In genomic region chr11:5608778-5609177, GRCh38 we compare ENCODE assay signal across 20 cellular contexts. TPM values are rescaled to one million over a fixed set of nuclear protein-coding genes. Genes with fewer than 3 reads are reported as not detected.
A peak's percentile ranks its signal among the peaks of the same experiment; 100 is the strongest.
DNase-seq lines count a peak whose midpoint lies in the region; ATAC-seq and TF ChIP-seq lines count a peak whose summit lies in the region.
"Had no signal": no experiment of that assay in that cellular context is flagged by ENCODE, and none has a peak within 500 bp of the region (broad histone marks: within the 10 kb centered on the region; RNA-seq: fewer than 3 reads in every experiment).

No MANE protein-coding gene starts in this region.

- no peaks in the 10 kb centered on the region for H3K79me1 ChIP-seq in IMR-90 (ENCODE audit: low read depth in 1 of 2, low read length in 2 of 2)

- H3K27ac ChIP-seq in IMR-90 (ENCODE audit: insufficient read depth, low read length) (no peak overlapping the region), body of pancreas (peak overlapping the region in 1 of 4 donors; percentile 12), osteoblast (ENCODE audit: low read depth, low read length) (peak overlapping the region; percentile 69), vagina (no peak overlapping the region)

- H3K4ac ChIP-seq in IMR-90 (ENCODE audit: low read depth, low read length): no peak overlapping the region

- H4K91ac ChIP-seq in IMR-90 (ENCODE audit: insufficient read depth, low read depth, low read length): no peak overlapping the region

- POLR2A ChIA-PET in IMR-90 (lab: Charles Lee; ENCODE audit: unreplicated experiment): no interaction called here

- no peak overlapping the region for H3K18ac ChIP-seq in IMR-90 (ENCODE audit: low read depth, low read length)

- no peak overlapping the region for H2BK15ac ChIP-seq in IMR-90 (ENCODE audit: low read depth, low read length)

- CTCF ChIA-PET in IMR-90 (lab: Yijun Ruan, JAX): no interaction called here

- intact Hi-C loops in IMR-90 (cut with micrococcal nuclease) (no loop called here), body of pancreas (cut with DNase I) (no loop called here), vagina (cut with DNase I) (no loop called here)

- peaks cover 8% of the 10 kb centered on the region for H3K4me1 ChIP-seq in IMR-90 (ENCODE audit: control insufficient read depth, insufficient read depth, low read length)
- H3K4me1 ChIP-seq in body of pancreas: peaks cover 9% of the 10 kb centered on the region
- peaks cover 25% of the 10 kb centered on the region for H3K4me1 ChIP-seq in osteoblast (ENCODE audit: insufficient read depth, low read length)
- H3K4me1 ChIP-seq in vagina: no peaks in the 10 kb centered on the region
- H3K4me1 ChIP-seq: BE2C had no signal

- no peaks in the 10 kb centered on the region for H3K9me3 ChIP-seq in IMR-90 (ENCODE audit: control insufficient read depth, insufficient read depth, low read length)
- H3K9me3 ChIP-seq in body of pancreas: no peaks in the 10 kb centered on the region
- no peaks in the 10 kb centered on the region for H3K9me3 ChIP-seq in osteoblast (ENCODE audit: low read depth, low read length)
- H3K9me3 ChIP-seq in vagina: no peaks in the 10 kb centered on the region
- H3K9me3 ChIP-seq: BE2C had no signal

- H4K20me1 ChIP-seq in IMR-90 (ENCODE audit: insufficient read depth, low read length) (no peaks in the 10 kb centered on the region), osteoblast (ENCODE audit: insufficient read depth, low read length) (no peaks in the 10 kb centered on the region)

- in situ Hi-C loops in IMR-90 (cut with MboI; ENCODE audit: low sequenced_read_pairs): loop anchor here (25.0 kb wide), 1 partner anchor 704 kb away; the partner anchor contains the start of gene CAVIN3

- H2BK20ac ChIP-seq in IMR-90 (ENCODE audit: low read depth, low read length): no peak overlapping the region

- no peak overlapping the region for H3K56ac ChIP-seq in IMR-90 (ENCODE audit: extremely low read depth, insufficient read depth, low read length)

- no peak for ATAC-seq in IMR-90 (ENCODE audit: low read depth)
- ATAC-seq in body of pancreas: peak; percentile 27
- no peak for ATAC-seq in GM18520 (IDR thresholded peaks at IDR 0.05; ENCODE audit: unreplicated experiment)
- ATAC-seq: HCT116, HepG2 had no signal

- no peak for TF ChIP-seq RAD21 in IMR-90 (IDR thresholded peaks at IDR 0.05; ENCODE audit: low read length)

- no peak for TF ChIP-seq CTCF in IMR-90 (conservative IDR thresholded peaks at IDR 0.05; ENCODE audit: low read depth, low read length)
- no peak for TF ChIP-seq CTCF in body of pancreas (IDR thresholded peaks at IDR 0.05)
- no peak for TF ChIP-seq CTCF in osteoblast (IDR thresholded peaks at IDR 0.05; ENCODE audit: extremely low read depth, low read depth, low read length)
- no peak for TF ChIP-seq CTCF in vagina (IDR thresholded peaks at IDR 0.05)

- H3K23ac ChIP-seq in IMR-90 (ENCODE audit: low read depth, low read length): no peak overlapping the region

- H3K9me1 ChIP-seq in IMR-90 (ENCODE audit: insufficient read depth, low read length): peaks cover 2% of the 10 kb centered on the region; the same call in 1 of the 2 replicates

- TF ChIP-seq POLR2A in IMR-90 (IDR thresholded peaks at IDR 0.05; ENCODE audit: low read depth, low read length) (no peak), body of pancreas (IDR thresholded peaks at IDR 0.05) (no peak), vagina (IDR thresholded peaks at IDR 0.05) (no peak)

- H2BK120ac ChIP-seq in IMR-90 (ENCODE audit: low read depth, low read length): no peak overlapping the region

- H4K5ac ChIP-seq in IMR-90 (ENCODE audit: low read depth, low read length): no peak overlapping the region

- no peak overlapping the region for H2AK9ac ChIP-seq in IMR-90 (replicated peaks; ENCODE audit: low read depth, low read length, poor library complexity)

- H3K36me3 ChIP-seq in IMR-90 (ENCODE audit: control insufficient read depth, insufficient read depth, low read length) (peaks cover 4% of the 10 kb centered on the region; the same call in 1 of the 2 replicates), body of pancreas (replicated peaks in 1 of 2; ENCODE audit: insufficient read depth in 1 of 2, low read depth in 2 of 2) (no peaks in the 10 kb centered on the region), osteoblast (ENCODE audit: insufficient read depth, low read length) (peaks cover 3% of the 10 kb centered on the region), vagina (no peaks in the 10 kb centered on the region)
- H3K36me3 ChIP-seq: BE2C had no signal

- no peak overlapping the region for H3K9ac ChIP-seq in IMR-90 (ENCODE audit: low read depth, low read length)

- no peak overlapping the region for H2AK5ac ChIP-seq in IMR-90 (ENCODE audit: low read depth, low read length)

- no peak overlapping the region for H2AFZ ChIP-seq in IMR-90 (replicated peaks; ENCODE audit: low read length, poor library complexity)
- peak overlapping the region; percentile 12 for H2AFZ ChIP-seq in osteoblast (ENCODE audit: low read length)

- no peak overlapping the region for H3K4me2 ChIP-seq in IMR-90 (ENCODE audit: low read depth, low read length)
- no peak overlapping the region for H3K4me2 ChIP-seq in osteoblast (ENCODE audit: insufficient read depth, low read length)

- no peak overlapping the region for H4K8ac ChIP-seq in IMR-90 (ENCODE audit: low read depth in 2 of 2, low read length in 2 of 2)

- DNase-seq in IMR-90: peak; percentile 16
- peak in 2 of 4 donors; percentile 22 to 46 for DNase-seq in body of pancreas
- DNase-seq in osteoblast (ENCODE audit: insufficient read length, low spot score, missing footprints): no peak
- no peak for DNase-seq in SK-N-DZ (ENCODE audit: low spot score)
- no peak for DNase-seq in vagina (ENCODE audit: extremely low spot score in 2 of 2)
- DNase-seq: BE2C; C1 segment of cervical spinal cord; CD4-positive, CD25-positive, alpha-beta regulatory T cell; CD8-positive, alpha-beta memory T cell; COR-L47; DMS 273 treated with DMSO at 0.1 percent for 48 hours; DMS53; DND-41; GOT3; H7; HFFc6 had no signal

- dilution Hi-C loops in IMR-90 (cut with HindIII; ENCODE audit: low sequenced_read_pairs, unreplicated experiment): no loop called here

- no TSS peak for BruUV-seq in IMR-90 (replicated peaks; lab: Mats Ljungman, UMichigan)

- no peak overlapping the region for H3K14ac ChIP-seq in IMR-90 (replicated peaks; ENCODE audit: low read depth, low read length)

- H3K27me3 ChIP-seq in IMR-90 (ENCODE audit: control insufficient read depth, insufficient read depth, low read length) (no peaks in the 10 kb centered on the region), body of pancreas (no peaks in the 10 kb centered on the region), osteoblast (ENCODE audit: insufficient read depth, low read length) (no peaks in the 10 kb centered on the region), vagina (no peaks in the 10 kb centered on the region)
- H3K27me3 ChIP-seq: BE2C had no signal

- WGBS in IMR-90 (ENCODE audit: extremely low coverage in 2 of 2, insufficient read length in 1 of 2), 2 experiments: 100% methylated on average over 1 of the region's 6 CpGs; no CpG with 5 or more reads in 1 of the 2 experiments
- WGBS in body of pancreas, 2 donors: 24 to 45% methylated on average over 6 of the region's 6 CpGs

- H3K4me3 ChIP-seq in IMR-90 (ENCODE audit: insufficient read depth, low read depth, low read length): no peak overlapping the region
- H3K4me3 ChIP-seq in body of pancreas: no peak overlapping the region
- no peak overlapping the region for H3K4me3 ChIP-seq in osteoblast (ENCODE audit: insufficient read depth, low read length)
- no peak overlapping the region for H3K4me3 ChIP-seq in vagina

- no peak overlapping the region for H2BK5ac ChIP-seq in IMR-90 (ENCODE audit: low read depth, low read length, poor library complexity, severe bottlenecking)

- H3K79me2 ChIP-seq in osteoblast (ENCODE audit: insufficient read depth, low read length): no peaks in the 10 kb centered on the region

TF ChIP-seq in IMR-90, 13 proteins besides CTCF, POLR2A, EP300 and RAD21:
- TF ChIP-seq RFX5 (IDR thresholded peaks at IDR 0.05; ENCODE audit: low read depth, low read length) (no peak), MXI1 (IDR thresholded peaks at IDR 0.05; ENCODE audit: borderline replicate concordance, low read depth, low read length) (no peak), MAZ (IDR thresholded peaks at IDR 0.05; ENCODE audit: borderline replicate concordance, low read depth, low read length) (no peak), CEBPB (IDR thresholded peaks at IDR 0.05; ENCODE audit: low read depth, low read length) (no peak), SMC3 (IDR thresholded peaks at IDR 0.05; ENCODE audit: low read depth, low read length) (no peak), NFE2L2 (IDR thresholded peaks at IDR 0.05; ENCODE audit: low read depth, low read length) (no peak), MAFK (IDR thresholded peaks at IDR 0.05; ENCODE audit: low read depth, low read length) (no peak)

RNA-seq across cellular contexts. Expression of gene TRIM6, which starts 12.3 kb away (rescaled TPM):
- 3.9 and 5.0 TPM in 2 replicates for total RNA-seq in IMR-90 (2012; rRNA removed)
- polyA plus RNA-seq in IMR-90 (2012; rRNA removed): 3.7 and 4.7 TPM in 2 replicates
- polyA plus RNA-seq in IMR-90 (2012; cell fraction: cytosol; rRNA removed): 1.5 and 1.9 TPM in 2 replicates
- 1.2 and 4.9 TPM in 2 replicates for polyA plus RNA-seq in IMR-90 (2012; cell fraction: nucleus; rRNA removed; ENCODE audit: low replicate concordance)
- total RNA-seq in body of pancreas: 1 to 10 TPM; 2.1 to 2.6 TPM
- 3.6 and 3.8 TPM in 2 replicates for total RNA-seq in osteoblast
- polyA plus RNA-seq in SK-N-DZ (2014; cell fraction: cytosol; rRNA removed): 0.07 and 0.21 TPM in 2 replicates
- polyA plus RNA-seq in SK-N-DZ (2014; cell fraction: nucleus; rRNA removed): 0.03 and 3.7 TPM in 2 replicates
- 3.9 TPM for total RNA-seq in vagina
- total RNA-seq: CD4-positive, CD25-positive, alpha-beta regulatory T cell; HepG2 had no signal
- polyA plus RNA-seq: CD8-positive, alpha-beta memory T cell; HepG2 had no signal

RNA-seq across cellular contexts. Expression of gene TRIM34, which starts 16.0 kb away (rescaled TPM):
- total RNA-seq in IMR-90 (2012; rRNA removed): 8.6 and 12.5 TPM in 2 replicates
- 5.3 and 6.1 TPM in 2 replicates for polyA plus RNA-seq in IMR-90 (2012; rRNA removed)
- 2.0 TPM in 2 replicates for polyA plus RNA-seq in IMR-90 (2012; cell fraction: cytosol; rRNA removed)
- polyA plus RNA-seq in IMR-90 (2012; cell fraction: nucleus; rRNA removed; ENCODE audit: low replicate concordance): 1.8 and 20.8 TPM in 2 replicates
- 1 to 10 TPM; 2.9 to 4.6 TPM for total RNA-seq in body of pancreas
- 8.3 and 10.3 TPM in 2 replicates for total RNA-seq in osteoblast
- polyA plus RNA-seq in SK-N-DZ (2014; cell fraction: cytosol; rRNA removed): not detected in 2 replicates
- polyA plus RNA-seq in SK-N-DZ (2014; cell fraction: nucleus; rRNA removed): not detected in 2 replicates
- 6.9 TPM for total RNA-seq in vagina

RNA-seq across cellular contexts. Expression of gene OR52B6, which starts 28.1 kb away (rescaled TPM):
- total RNA-seq in IMR-90 (2012; rRNA removed) (not detected in 2 replicates), body of pancreas (not detected), osteoblast (not detected in 2 replicates), vagina (not detected)
- not detected in 2 replicates for polyA plus RNA-seq in IMR-90 (2012; rRNA removed)
- not detected in 2 replicates for polyA plus RNA-seq in IMR-90 (2012; cell fraction: cytosol; rRNA removed)
- not detected in 2 replicates for polyA plus RNA-seq in IMR-90 (2012; cell fraction: nucleus; rRNA removed; ENCODE audit: low replicate concordance)
- not detected in 2 replicates for polyA plus RNA-seq in SK-N-DZ (2014; cell fraction: cytosol; rRNA removed)
- polyA plus RNA-seq in SK-N-DZ (2014; cell fraction: nucleus; rRNA removed): not detected in 2 replicates
- total RNA-seq: A172; CD4-positive, CD25-positive, alpha-beta regulatory T cell; CD8-positive, alpha-beta memory T cell; H7; HepG2; HFFc6 had no signal
- polyA plus RNA-seq: CD4-positive, CD25-positive, alpha-beta regulatory T cell; CD8-positive, alpha-beta memory T cell; HepG2 had no signal
